8 cellular contexts compared by ENCODE assay signal in genomic region chr6:138161118-138161433, GRCh38. TPM values are rescaled to one million over a fixed set of nuclear protein-coding genes. Genes with fewer than 3 reads are reported as not detected.
DNase-seq lines count a peak whose midpoint lies in the region; ATAC-seq and TF ChIP-seq lines count a peak whose summit lies in the region.

No MANE protein-coding gene starts in this region.

- H3K4me1 Mint-ChIP-seq in nephron, result peaks cover 6% of the 10 kb centered on the region

- peak overlapping the region; percentile 46 to 73 (median 58) for H3K4me3 Mint-ChIP-seq in nephron

- no peak for ATAC-seq in HG03442 (IDR thresholded peaks at IDR 0.05; ENCODE audit: unreplicated experiment)

- H3K36me3 Mint-ChIP-seq in nephron (ENCODE audit: low read depth), result no peaks in the 10 kb centered on the region

- H3K27me3 ChIP-seq in AG04450 (ENCODE audit: control insufficient read depth, insufficient read depth, low read length) (peaks cover 45% of the 10 kb centered on the region), HUES64 (ENCODE audit: insufficient read depth, low read length) (peaks cover 44% of the 10 kb centered on the region), thyroid gland (no peaks in the 10 kb centered on the region)

- H3K4me1 ChIP-seq in HUES64 (ENCODE audit: insufficient read depth, low read length) (peaks cover 19% of the 10 kb centered on the region), thyroid gland (peaks cover 0 to 13% of the 10 kb centered on the region in 2 donors)

- TF ChIP-seq CTCF in AG04450 (IDR thresholded peaks at IDR 0.05; ENCODE audit: low read depth, low read length), result no peak
- no peak for TF ChIP-seq CTCF in coronary artery (IDR thresholded peaks at IDR 0.05)
- no peak for TF ChIP-seq CTCF in nephron (IDR thresholded peaks at IDR 0.05; ENCODE audit: unreplicated experiment in 3 of 3)
- TF ChIP-seq CTCF in thyroid gland (IDR thresholded peaks at IDR 0.05), result no peak

- H3K4me3 ChIP-seq in AG04450 (ENCODE audit: low read depth, low read length), result peak overlapping the region; percentile 54
- peak overlapping the region; percentile 87 for H3K4me3 ChIP-seq in HUES64 (ENCODE audit: low read length)
- H3K4me3 ChIP-seq in coronary artery, result peak overlapping the region; percentile 74
- H3K4me3 ChIP-seq in thyroid gland (replicated peaks in 1 of 3), result peak overlapping the region in 1 of 3 donors; percentile 54

- H3K9me3 Mint-ChIP-seq in nephron, result no peaks in the 10 kb centered on the region

- H3K9me3 ChIP-seq in AG04450 (ENCODE audit: control insufficient read depth, insufficient read depth, low read length) (no peaks in the 10 kb centered on the region; the same call in 1 of the 2 replicates), HUES64 (ENCODE audit: insufficient read depth, low read depth, low read length) (no peaks in the 10 kb centered on the region), thyroid gland (no peaks in the 10 kb centered on the region)

- H3K9ac ChIP-seq in HUES64 (ENCODE audit: low read depth, low read length), result peak overlapping the region; percentile 70

- intact Hi-C loops in thyroid gland (cut with DNase I), result no loop called here

- CTCF ChIA-PET in AG04450 (lab: Charles Lee), result no interaction called here

- no peak for TF ChIP-seq POLR2A in thyroid gland (IDR thresholded peaks at IDR 0.05)

- H3K27ac ChIP-seq in AG04450 (ENCODE audit: low read depth, low read length) (no peak overlapping the region), HUES64 (ENCODE audit: low read depth, low read length) (no peak overlapping the region), coronary artery (no peak overlapping the region), thyroid gland (no peak overlapping the region)

- no peak overlapping the region for H3K27ac Mint-ChIP-seq in nephron

- WGBS in HUES64, result 12% methylated on average over 12 of the region's 12 CpGs
- WGBS in thyroid gland, 2 donors, result 15 to 20% methylated on average over 12 of the region's 12 CpGs

- H3K36me3 ChIP-seq in HUES64 (ENCODE audit: insufficient read depth, low read length) (no peaks in the 10 kb centered on the region), thyroid gland (no peaks in the 10 kb centered on the region)

- peaks cover 74% of the 10 kb centered on the region for H3K27me3 Mint-ChIP-seq in nephron (ENCODE audit: low read depth)

- POLR2A ChIA-PET in AG04450 (lab: Yijun Ruan, JAX), result no interaction called here

- DNase-seq in AG04450 (ENCODE audit: low read depth, low spot score) (no peak), coronary artery (ENCODE audit: low spot score) (no peak), SIG-M5 treated with dmso at 0.1 percent for 504 hours (lab: John Stamatoyannopoulos, UW; ENCODE audit: unreplicated experiment) (no peak), thyroid gland (no peak)
- DNase-seq in activated CD4-positive, CD25-positive, alpha-beta regulatory T cell treated with anti-CD3 and anti-CD28 coated beads, Interleukin-2, amount 50 U/mL, for 72 hours, result no peak

RNA-seq across cellular contexts. Expression of gene ARFGEF3, which starts 0.7 kb away (rescaled TPM):
- polyA plus RNA-seq in AG04450 (2011; rRNA removed), result 0.02 and 0.04 TPM in 2 replicates
- polyA minus RNA-seq in AG04450 (2011; rRNA and poly(A)+ RNA removed), result 0.09 TPM in 2 replicates
- polyA plus RNA-seq in HUES64 (2013, experiment 1 of 2), result 5.7 TPM
- 5.5 TPM for polyA plus RNA-seq in HUES64 (2013, experiment 2 of 2)
- total RNA-seq in thyroid gland, result 1 to 10 TPM; 2.4 to 7.2 (median 4.4) TPM

RNA-seq across cellular contexts. Expression of gene PERP, which starts 53.9 kb away (rescaled TPM):
- 40.5 and 47.6 TPM in 2 replicates for polyA plus RNA-seq in AG04450 (2011; rRNA removed)
- 24.3 and 25.1 TPM in 2 replicates for polyA minus RNA-seq in AG04450 (2011; rRNA and poly(A)+ RNA removed)
- polyA plus RNA-seq in HUES64 (2013, experiment 1 of 2), result 32.0 TPM
- polyA plus RNA-seq in HUES64 (2013, experiment 2 of 2), result 28.8 TPM
- 10 to 100 TPM; 26.4 to 47.8 (median 31.2) TPM for total RNA-seq in thyroid gland

RNA-seq across cellular contexts. Expression of gene PBOV1, which starts 57.2 kb away (rescaled TPM):
- not detected in 2 replicates for polyA plus RNA-seq in AG04450 (2011; rRNA removed)
- polyA minus RNA-seq in AG04450 (2011; rRNA and poly(A)+ RNA removed), result not detected in 2 replicates
- not detected for polyA plus RNA-seq in HUES64 (2013, experiment 1 of 2)
- not detected for polyA plus RNA-seq in HUES64 (2013, experiment 2 of 2)
- total RNA-seq in thyroid gland, result not detected
